In the genomic region with DNA sequence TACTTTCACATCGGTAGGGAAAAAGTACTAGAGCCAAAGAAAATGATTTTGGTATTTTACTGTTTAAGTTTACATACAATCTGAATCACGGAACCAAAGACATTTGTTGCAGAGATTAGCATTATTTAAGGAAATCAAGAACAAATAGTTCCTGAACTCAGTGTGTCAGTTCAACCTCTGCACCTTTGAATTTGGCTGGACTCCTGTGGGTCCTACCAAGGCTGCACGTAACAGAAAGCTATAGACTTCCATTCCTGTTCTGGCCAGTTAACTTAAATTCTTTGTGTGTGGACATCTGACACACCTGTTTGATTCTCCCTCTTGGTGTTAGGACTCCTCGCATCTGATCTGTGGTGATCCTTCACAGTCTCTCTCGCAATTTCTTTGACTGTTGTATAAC, we compare ENCODE assay signal across 23 cellular contexts.
DNase-seq lines count a peak whose midpoint lies in the region; ATAC-seq and TF ChIP-seq lines count a peak whose summit lies in the region.
"Had no signal": no experiment of that assay in that cellular context is flagged by ENCODE, and none has a peak within 500 bp of the region (broad histone marks: within the 10 kb centered on the region; RNA-seq: fewer than 3 reads in every experiment).

No MANE protein-coding gene starts in this region.

- H3K4me3 Mint-ChIP-seq in natural killer cell treated with Interleukin-12 subunit alpha and Interleukin-12 subunit beta and Interleukin-15 and Interleukin-18, amount 100 ng/mL, for 72 hours, result no peak overlapping the region
- H3K4me3 Mint-ChIP-seq: CD14-positive monocyte; CD4-positive, alpha-beta T cell; CD8-positive, alpha-beta memory T cell had no signal

- H3K27me3 Mint-ChIP-seq in natural killer cell treated with Interleukin-12 subunit alpha and Interleukin-12 subunit beta and Interleukin-15 and Interleukin-18, amount 100 ng/mL, for 72 hours, result no peaks in the 10 kb centered on the region
- H3K27me3 Mint-ChIP-seq: CD4-positive, alpha-beta T cell; CD8-positive, alpha-beta memory T cell had no signal

- H3K27ac ChIP-seq in body of pancreas, result peak overlapping the region in 2 of 4 donors; percentile 11 to 42
- H3K27ac ChIP-seq: A549; BLaER1 treated with 17β-estradiol and CSF1 and Interleukin-3, amounts not matched to agents 10 nM and 100 nM; GM23248 had no signal

- H3K4me1 Mint-ChIP-seq in natural killer cell treated with Interleukin-12 subunit alpha and Interleukin-12 subunit beta and Interleukin-15 and Interleukin-18, amount 100 ng/mL, for 72 hours (ENCODE audit: low read depth in 2 of 2), result no peaks in the 10 kb centered on the region
- H3K4me1 Mint-ChIP-seq: CD14-positive monocyte; CD8-positive, alpha-beta memory T cell had no signal

- no peak overlapping the region for H3K4me3 ChIP-seq in body of pancreas
- H3K4me3 ChIP-seq: A549; BLaER1 treated with 17β-estradiol and CSF1 and Interleukin-3, amounts not matched to agents 10 nM and 100 nM; GM12878; GM23248 had no signal

- intact Hi-C loops in body of pancreas (cut with DNase I), result no loop called here

- H3K9me3 Mint-ChIP-seq in natural killer cell treated with Interleukin-12 subunit alpha and Interleukin-12 subunit beta and Interleukin-15 and Interleukin-18, amount 100 ng/mL, for 72 hours, result peaks cover 7% of the 10 kb centered on the region
- H3K9me3 Mint-ChIP-seq: CD4-positive, alpha-beta T cell had no signal

- H3K36me3 Mint-ChIP-seq in natural killer cell treated with Interleukin-12 subunit alpha and Interleukin-12 subunit beta and Interleukin-15 and Interleukin-18, amount 100 ng/mL, for 72 hours, result no peaks in the 10 kb centered on the region
- H3K36me3 Mint-ChIP-seq: CD14-positive monocyte; CD8-positive, alpha-beta memory T cell had no signal

- H3K27me3 ChIP-seq in body of pancreas, result no peaks in the 10 kb centered on the region
- H3K27me3 ChIP-seq: BLaER1 treated with 17β-estradiol and CSF1 and Interleukin-3, amounts not matched to agents 10 nM and 100 nM had no signal

- TF ChIP-seq CTCF in body of pancreas (IDR thresholded peaks at IDR 0.05), result no peak

- no peak overlapping the region for H3K27ac Mint-ChIP-seq in natural killer cell treated with Interleukin-12 subunit alpha and Interleukin-12 subunit beta and Interleukin-15 and Interleukin-18, amount 100 ng/mL, for 72 hours
- H3K27ac Mint-ChIP-seq: CD14-positive monocyte; CD4-positive, alpha-beta T cell; CD8-positive, alpha-beta memory T cell had no signal

- WGBS in body of pancreas, 2 donors, result 47 to 53% methylated on average over 5 of the region's 5 CpGs

- peaks cover 12% of the 10 kb centered on the region for H3K4me1 ChIP-seq in body of pancreas
- H3K4me1 ChIP-seq: A549; BE2C; BLaER1 treated with 17β-estradiol and CSF1 and Interleukin-3, amounts not matched to agents 10 nM and 100 nM had no signal

- DNase-seq in body of pancreas (peak in 2 of 4 donors; percentile 8 to 18), left lobe of liver (ENCODE audit: low spot score) (no peak), myocyte (ENCODE audit: low read depth) (peak; percentile 9), RKO (ENCODE audit: low spot score) (no peak)
- DNase-seq in natural killer cell treated with Interleukin-12 subunit alpha and Interleukin-12 subunit beta and Interleukin-15 and Interleukin-18, amount 100 ng/mL, for 72 hours (ENCODE audit: low spot score), result no peak
- no peak for DNase-seq in activated CD4-positive, alpha-beta T cell treated with anti-CD3 and anti-CD28 coated beads for 4 hours
- DNase-seq: 8988T; ACHN; AML-193; BE2C; CD4-positive, alpha-beta T cell; CD8-positive, alpha-beta memory T cell; DMS 273 treated with DMSO at 0.1 percent for 48 hours; DMS79; EL; GDM1; GM23248; H7; HCEC 1CT had no signal

- TF ChIP-seq POLR2A in body of pancreas (IDR thresholded peaks at IDR 0.05), result no peak

- no peaks in the 10 kb centered on the region for H3K36me3 ChIP-seq in body of pancreas (replicated peaks in 1 of 2; ENCODE audit: insufficient read depth in 1 of 2, low read depth in 2 of 2)
- H3K36me3 ChIP-seq: BE2C; BLaER1 treated with 17β-estradiol and CSF1 and Interleukin-3, amounts not matched to agents 10 nM and 100 nM had no signal

- no peaks in the 10 kb centered on the region for H3K9me3 ChIP-seq in body of pancreas
- H3K9me3 ChIP-seq: A549; BE2C; BLaER1 treated with 17β-estradiol and CSF1 and Interleukin-3, amounts not matched to agents 10 nM and 100 nM had no signal

- peak; percentile 62 for ATAC-seq in body of pancreas
- peak; percentile 32 for ATAC-seq in left lobe of liver
- ATAC-seq in natural killer cell treated with Interleukin-12 subunit alpha and Interleukin-12 subunit beta and Interleukin-15 and Interleukin-18, amount 100 ng/mL, for 72 hours, result no peak
- ATAC-seq: A549, GM12878 had no signal

Comparison
In these comparisons a context has a peak if more than half of its experiments do, and no peak if none do; other contexts are left out.
1. ATAC-seq: peak in body of pancreas (single experiment) and left lobe of liver (single experiment); none in natural killer cell treated with Interleukin-12 subunit alpha and Interleukin-12 subunit beta and Interleukin-15 and Interleukin-18, amount 100 ng/mL, for 72 hours (0 of 2).